Comparison of ENCODE assay signal across 8 cellular contexts in the genomic region with DNA sequence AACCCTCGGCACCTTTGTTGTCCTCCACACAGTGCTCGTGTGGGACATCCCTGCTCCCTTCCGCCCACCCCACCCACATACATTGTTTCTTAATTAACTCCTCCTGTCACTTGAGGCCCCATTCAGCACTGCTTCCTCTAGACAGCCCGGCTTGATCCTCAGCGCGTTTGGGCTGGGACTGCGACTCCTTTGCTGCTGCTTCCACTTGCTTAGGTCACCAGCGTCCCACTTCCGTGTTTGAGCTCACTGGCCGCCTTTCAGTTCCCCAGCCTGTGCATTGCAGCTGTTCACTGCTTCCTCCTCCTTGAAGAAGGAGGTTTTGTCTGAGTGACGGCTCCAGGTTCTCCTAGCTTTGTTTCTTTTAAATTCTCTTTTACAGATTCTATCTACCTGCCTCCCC. TPM values are rescaled to one million over a fixed set of nuclear protein-coding genes. Genes with fewer than 3 reads are reported as not detected.
A peak's percentile ranks its signal among the peaks of the same experiment; 100 is the strongest.
DNase-seq lines count a peak whose midpoint lies in the region; ATAC-seq, FAIRE-seq and TF ChIP-seq lines count a peak whose summit lies in the region.

No MANE protein-coding gene starts in this region.

- peak overlapping the region in 1 of 2 donors; percentile 8 for H3K9ac ChIP-seq in kidney (ENCODE audit: low read length in 2 of 2)

- H3K27ac Mint-ChIP-seq in activated naive CD4-positive, alpha-beta T cell treated with anti-CD3 and anti-CD28 coated beads, Interleukin-2, amount 50 U/mL, for 72 hours: peak overlapping the region; percentile 72 to 79

- H3K4me3 ChIP-seq in kidney (ENCODE audit: low read length in 2 of 2): no peak overlapping the region

- H3K4me1 ChIP-seq in kidney (ENCODE audit: control insufficient read depth in 1 of 2, insufficient read depth in 1 of 2, low read depth in 1 of 2, low read length in 2 of 2): peaks cover 35 to 56% of the 10 kb centered on the region in 2 donors

- CTCF ChIA-PET in GM10248 (lab: Yijun Ruan, JAX): interaction anchor here (1.1 to 2.8 kb wide), 8 partner anchors 9 to 265 kb away, joined by 3 to 14 read pairs (median 5); partner anchors contain the start of gene RNF4

- no peaks in the 10 kb centered on the region for H3K9me3 ChIP-seq in kidney (ENCODE audit: control insufficient read depth in 1 of 2, low read length in 2 of 2)

- H3K36me3 ChIP-seq in kidney (ENCODE audit: control insufficient read depth in 1 of 2, insufficient read depth in 2 of 2, low read length in 2 of 2): no peaks in the 10 kb centered on the region

- peak overlapping the region; percentile 29 to 39 for H3K27ac ChIP-seq in kidney (ENCODE audit: low read depth in 2 of 2, low read length in 2 of 2)

- DNase-seq in GM10248 (ENCODE audit: extremely low spot score): peak; percentile 78
- peak; percentile 96 for DNase-seq in SIG-M5 treated with dmso at 0.1 percent for 504 hours (lab: John Stamatoyannopoulos, UW; ENCODE audit: unreplicated experiment)
- DNase-seq in activated naive CD4-positive, alpha-beta T cell treated with anti-CD3 and anti-CD28 coated beads, Interleukin-2, amount 50 U/mL, for 72 hours (ENCODE audit: low spot score in 2 of 2): peak in 1 of 2 donors; percentile 45
- DNase-seq in kidney: peak; percentile 89
- peak; percentile 38 to 47 for DNase-seq in stimulated activated CD4-positive, alpha-beta T cell treated with anti-CD3 and anti-CD28 coated beads, Interleukin-4, amount 100 ng/mL, for 4 hours
- DNase-seq in NCI-H1092 (lab: John Stamatoyannopoulos, UW): no peak
- DNase-seq in middle frontal gyrus (ENCODE audit: extremely low spot score, low spot score): no peak

- TF ChIP-seq CTCF in GM10248 (IDR thresholded peaks at IDR 0.05; ENCODE audit: control extremely low read depth, extremely low read depth, low read depth, missing control alignments): no peak
- no peak for TF ChIP-seq CTCF in kidney (IDR thresholded peaks at IDR 0.05; ENCODE audit: borderline replicate concordance, extremely low read depth, insufficient read depth)

- no peaks in the 10 kb centered on the region for H3K9me3 Mint-ChIP-seq in activated naive CD4-positive, alpha-beta T cell treated with anti-CD3 and anti-CD28 coated beads, Interleukin-2, amount 50 U/mL, for 72 hours

- intact Hi-C loops in kidney (cut with DNase I): no loop called here

- POLR2A ChIA-PET in GM10248 (lab: Yijun Ruan, JAX): interaction anchor here (1.0 to 1.6 kb wide), 2 partner anchors 10 to 51 kb away, joined by 3 to 4 read pairs; partner anchors contain the start of gene FAM193A

- no peak for FAIRE-seq in kidney (lab: Jason Lieb, UNC)

- peak; percentile 78 for ATAC-seq in HG02642 (IDR thresholded peaks at IDR 0.05; ENCODE audit: poor library complexity, unreplicated experiment)
- ATAC-seq in activated naive CD4-positive, alpha-beta T cell treated with anti-CD3 and anti-CD28 coated beads, Interleukin-2, amount 50 U/mL, for 72 hours: peak; percentile 61 to 75

- peaks cover 4 to 6% of the 10 kb centered on the region in 2 donors for H3K36me3 Mint-ChIP-seq in activated naive CD4-positive, alpha-beta T cell treated with anti-CD3 and anti-CD28 coated beads, Interleukin-2, amount 50 U/mL, for 72 hours

RNA-seq across cellular contexts. Expression of gene RNF4, which starts 16.1 kb away (rescaled TPM):
- total RNA-seq in activated naive CD4-positive, alpha-beta T cell treated with anti-CD3 and anti-CD28 coated beads, Interleukin-2, amount 50 U/mL, for 72 hours: 10 to 100 TPM; 76.0 to 91.1 TPM
- total RNA-seq in kidney: 61.5 TPM
- 24.2 TPM for polyA plus RNA-seq in kidney (ENCODE audit: insufficient read depth, low read depth, low replicate concordance)

RNA-seq across cellular contexts. Expression of gene FAM193A, which starts 51.5 kb away (rescaled TPM):
- total RNA-seq in activated naive CD4-positive, alpha-beta T cell treated with anti-CD3 and anti-CD28 coated beads, Interleukin-2, amount 50 U/mL, for 72 hours: 10 to 100 TPM; 31.0 to 32.4 TPM
- 29.3 TPM for total RNA-seq in kidney
- polyA plus RNA-seq in kidney (ENCODE audit: insufficient read depth, low read depth, low replicate concordance): 6.3 TPM

Comparison
In these comparisons a context has a peak if more than half of its experiments do, and no peak if none do; other contexts are left out.
1. DNase-seq: peak in GM10248 (single experiment), SIG-M5 treated with dmso at 0.1 percent for 504 hours (single experiment), kidney (single experiment) and stimulated activated CD4-positive, alpha-beta T cell treated with anti-CD3 and anti-CD28 coated beads, Interleukin-4, amount 100 ng/mL, for 4 hours (2 of 2); none in NCI-H1092 (single experiment) and middle frontal gyrus (single experiment).